Comparison of ENCODE assay signal across 8 cellular contexts in genomic region chr5:41848983-41849382, GRCh38.
"Had no signal": no experiment of that assay in that cellular context is flagged by ENCODE, and none has a peak within 500 bp of the region (broad histone marks: within the 10 kb centered on the region; RNA-seq: fewer than 3 reads in every experiment).

No MANE protein-coding gene starts in this region.

- H3K9ac ChIP-seq: KMS-11 had no signal

- FAIRE-seq: HepG2, HTR-8/SVneo had no signal

- H3K27ac Mint-ChIP-seq: IgD-negative memory B cell had no signal

- H3K4me1 Mint-ChIP-seq: IgD-negative memory B cell had no signal

- ATAC-seq: HepG2 had no signal

- H3K27ac ChIP-seq: HL-60, KMS-11 had no signal

- H3K27me3 Mint-ChIP-seq: IgD-negative memory B cell had no signal

- DNase-seq: IMR-90, KBM-7, KG1 had no signal

- H3K4me2 ChIP-seq: KMS-11 had no signal
